ENCODE assay signal across 1 cellular context in genomic region chr1:207825296-207825695, GRCh38.
TF ChIP-seq lines count a peak whose summit lies in the region.

No MANE protein-coding gene starts in this region.

TF ChIP-seq in GM23338, 12 proteins besides CTCF, POLR2A, EP300 and RAD21 (continued from another document):
- TF ChIP-seq, protein P1, sequence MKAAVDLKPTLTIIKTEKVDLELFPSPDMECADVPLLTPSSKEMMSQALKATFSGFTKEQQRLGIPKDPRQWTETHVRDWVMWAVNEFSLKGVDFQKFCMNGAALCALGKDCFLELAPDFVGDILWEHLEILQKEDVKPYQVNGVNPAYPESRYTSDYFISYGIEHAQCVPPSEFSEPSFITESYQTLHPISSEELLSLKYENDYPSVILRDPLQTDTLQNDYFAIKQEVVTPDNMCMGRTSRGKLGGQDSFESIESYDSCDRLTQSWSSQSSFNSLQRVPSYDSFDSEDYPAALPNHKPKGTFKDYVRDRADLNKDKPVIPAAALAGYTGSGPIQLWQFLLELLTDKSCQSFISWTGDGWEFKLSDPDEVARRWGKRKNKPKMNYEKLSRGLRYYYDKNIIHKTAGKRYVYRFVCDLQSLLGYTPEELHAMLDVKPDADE (IDR thresholded peaks at IDR 0.05), result no peak
- TF ChIP-seq ZNF462 (CRISPR knock-in tag; IDR thresholded peaks at IDR 0.05) (no peak), EZH2 (IDR thresholded peaks at IDR 0.05; ENCODE audit: low read depth, unreplicated experiment) (no peak), NANOG (IDR thresholded peaks at IDR 0.05; ENCODE audit: borderline replicate concordance) (no peak), JUNB (IDR thresholded peaks at IDR 0.05; ENCODE audit: unreplicated experiment) (no peak)
TF ChIP-seq in GM23338: peak in this region for 0.
